15 cellular contexts compared by ENCODE assay signal in genomic region chr9:74303945-74304344, GRCh38.
DNase-seq lines count a peak whose midpoint lies in the region; ATAC-seq, FAIRE-seq and TF ChIP-seq lines count a peak whose summit lies in the region.
"Had no signal": no experiment of that assay in that cellular context is flagged by ENCODE, and none has a peak within 500 bp of the region (broad histone marks: within the 10 kb centered on the region; RNA-seq: fewer than 3 reads in every experiment).

No MANE protein-coding gene starts in this region.

- POLR2A ChIA-PET in H1 (lab: Charles Lee; ENCODE audit: partially characterized antibody): no interaction called here

- H3K27ac Mint-ChIP-seq in nephron progenitor cell: no peak overlapping the region
- H3K27ac Mint-ChIP-seq: CD8-positive, alpha-beta memory T cell had no signal

- H3K23ac ChIP-seq in H1 (ENCODE audit: insufficient read length): no peak overlapping the region

- no peaks in the 10 kb centered on the region for H3K9me3 Mint-ChIP-seq in nephron progenitor cell

- H4K91ac ChIP-seq in H1 (replicated peaks; ENCODE audit: insufficient read length, low read length): peak overlapping the region; percentile 63

- H3K4me1 Mint-ChIP-seq in nephron progenitor cell: peaks cover 7% of the 10 kb centered on the region
- H3K4me1 Mint-ChIP-seq: CD8-positive, alpha-beta memory T cell had no signal

- H3K23me2 ChIP-seq in H1 (ENCODE audit: low read depth, low read length): no peaks in the 10 kb centered on the region

- H2AK5ac ChIP-seq in H1 (ENCODE audit: low read depth, low read length): no peak overlapping the region; the same call in 1 of the 2 replicates

- H3K4me2 ChIP-seq in H1 (ENCODE audit: insufficient read depth in 1 of 2, low read depth in 2 of 2, low read length in 2 of 2) (peak overlapping the region in 1 of 2 experiments; percentile 23; a peak in 2 of 4 replicates), Karpas-422 (ENCODE audit: low read depth, low read length, poor library complexity, severe bottlenecking) (no peak overlapping the region)
- H3K4me2 ChIP-seq: BLaER1 had no signal

- H3K27ac ChIP-seq in cardiac muscle cell (peak overlapping the region; percentile 26), H1 (ENCODE audit: low read depth, low read length) (0 out of 2 replicates have a peak overlapping the region, but pooled peaks have one; percentile 43), Karpas-422 (ENCODE audit: low read length) (no peak overlapping the region)
- H3K27ac ChIP-seq: BLaER1 had no signal

- no peak overlapping the region for H2AFZ ChIP-seq in H1 (ENCODE audit: low read length)
- no peak overlapping the region for H2AFZ ChIP-seq in Karpas-422 (ENCODE audit: low read length)

- 84% methylated on average over 6 of the region's 6 CpGs; no CpG with 5 or more reads in 1 of the 2 experiments for WGBS in H1 (ENCODE audit: extremely low coverage in 1 of 2, insufficient coverage in 1 of 2, insufficient read length in 1 of 2, insufficient replicate concordance in 2 of 2, low coverage in 1 of 2, low lambda C conversion rate in 2 of 2, missing lambda C conversion rate in 1 of 2), 2 experiments

- no peak overlapping the region for H3K9ac ChIP-seq in H1 (replicated peaks in 1 of 4; ENCODE audit: extremely low read depth in 1 of 4, low read depth in 3 of 4, low read length in 3 of 4)
- H3K9ac ChIP-seq in Karpas-422 (ENCODE audit: low read length): no peak overlapping the region
- H3K9ac ChIP-seq: BLaER1 had no signal

- no peak for TF ChIP-seq RAD21 in H1 (IDR thresholded peaks at IDR 0.05 in 1 of 2, conservative IDR thresholded peaks at IDR 0.05 in 1 of 2; ENCODE audit: low read depth in 2 of 2, low read length in 2 of 2)

- no peaks in the 10 kb centered on the region for H3K36me3 Mint-ChIP-seq in nephron progenitor cell (ENCODE audit: low read depth)
- H3K36me3 Mint-ChIP-seq: CD8-positive, alpha-beta memory T cell had no signal

- H3K9me2 ChIP-seq in Karpas-422 (replicated peaks; ENCODE audit: insufficient read depth, low read length): no peaks in the 10 kb centered on the region

- H3K27me3 ChIP-seq in cardiac muscle cell (no peaks in the 10 kb centered on the region), H1 (replicated peaks in 1 of 4; ENCODE audit: control insufficient read depth in 3 of 4, extremely low read depth in 1 of 4, insufficient read depth in 3 of 4, low read length in 3 of 4) (no peaks in the 10 kb centered on the region), Karpas-422 (ENCODE audit: low read length) (no peaks in the 10 kb centered on the region)
- H3K27me3 ChIP-seq: BLaER1 had no signal

- CTCF ChIA-PET in H1 (lab: Charles Lee; ENCODE audit: partially characterized antibody): interaction anchor here (1.5 kb wide), 1 partner anchor 20 kb away, joined by 3 read pairs; no protein-coding TSS in a partner anchor

- peak overlapping the region; percentile 73 for H2BK120ac ChIP-seq in H1 (replicated peaks; ENCODE audit: low read depth, low read length)

- H3K9me3 ChIP-seq in cardiac muscle cell (ENCODE audit: low read depth) (no peaks in the 10 kb centered on the region), H1 (ENCODE audit: insufficient read depth in 2 of 2, low read depth in 1 of 2, low read length in 1 of 2) (no peaks in the 10 kb centered on the region), Karpas-422 (ENCODE audit: low read length) (no peaks in the 10 kb centered on the region; the same call in 1 of the 2 replicates)
- H3K9me3 ChIP-seq: Caco-2 had no signal

- H3K4ac ChIP-seq in H1 (replicated peaks; ENCODE audit: insufficient read length, low read depth, low read length): no peak overlapping the region

- H3K4me3 ChIP-seq in cardiac muscle cell (no peak overlapping the region), H1 (ENCODE audit: extremely low read depth in 1 of 4, insufficient read depth in 2 of 4, low read depth in 3 of 4, low read length in 4 of 4) (no peak overlapping the region), Karpas-422 (ENCODE audit: low read length) (no peak overlapping the region)
- H3K4me3 ChIP-seq: BLaER1 had no signal

- peak overlapping the region; percentile 84; the same call in 1 of the 2 replicates for H2BK20ac ChIP-seq in H1 (ENCODE audit: low read length)

- DNase-seq in cardiac muscle cell (ENCODE audit: low read depth in 1 of 2, low spot score in 1 of 2): peak in 1 of 2 donors; percentile 92
- no peak for DNase-seq in Right ventricle myocardium inferior (ENCODE audit: missing footprints)
- DNase-seq in H1 (ENCODE audit: low read depth in 1 of 2, low spot score in 2 of 2): no peak
- DNase-seq in nephron progenitor cell: peak; percentile 43
- DNase-seq in NCI-H128 (lab: John Stamatoyannopoulos, UW; ENCODE audit: unreplicated experiment): no peak
- DNase-seq in activated CD4-positive, CD25-positive, alpha-beta regulatory T cell (lab: John Stamatoyannopoulos, UW): no peak
- no peak for DNase-seq in Karpas-422
- DNase-seq: 8988T; AML-193; Caco-2; CD8-positive, alpha-beta memory T cell; DND-41; GF-D8; H7 had no signal

- no peak overlapping the region for H4K8ac ChIP-seq in H1 (ENCODE audit: extremely low read depth, insufficient read depth, low read length)

- H2BK12ac ChIP-seq in H1 (ENCODE audit: low read depth, low read length): peak overlapping the region; percentile 56

- intact Hi-C loops in Right ventricle myocardium inferior (cut with DNase I): no loop called here

- H3K79me1 ChIP-seq in H1 (ENCODE audit: low read depth, low read length): no peaks in the 10 kb centered on the region

- H2BK15ac ChIP-seq in H1 (ENCODE audit: low read length): no peak overlapping the region

- no peaks in the 10 kb centered on the region for H3K36me3 ChIP-seq in cardiac muscle cell
- no peaks in the 10 kb centered on the region for H3K36me3 ChIP-seq in H1 (ENCODE audit: control insufficient read depth in 2 of 4, insufficient read depth in 4 of 4, low read length in 3 of 4)
- no peaks in the 10 kb centered on the region for H3K36me3 ChIP-seq in Karpas-422 (ENCODE audit: insufficient read depth, low read length)

- no peak for TF ChIP-seq POLR2A in H1 (IDR thresholded peaks at IDR 0.05; ENCODE audit: control extremely low read depth in 1 of 2, low read depth in 2 of 2, low read length in 2 of 2)

- no peaks in the 10 kb centered on the region for H3K27me3 Mint-ChIP-seq in nephron progenitor cell (ENCODE audit: low read depth, poor library complexity)
- H3K27me3 Mint-ChIP-seq: CD8-positive, alpha-beta memory T cell had no signal

- no peak overlapping the region for H3K4me3 Mint-ChIP-seq in nephron progenitor cell
- H3K4me3 Mint-ChIP-seq: CD8-positive, alpha-beta memory T cell had no signal

- peak overlapping the region; percentile 91 for H3K18ac ChIP-seq in H1 (ENCODE audit: extremely low read depth, low read length)

- TF ChIP-seq EP300 in H1 (IDR thresholded peaks at IDR 0.05; ENCODE audit: borderline replicate concordance in 1 of 2, low read depth in 2 of 2, low read length in 2 of 2): no peak

- no peak overlapping the region for H3K56ac ChIP-seq in H1 (replicated peaks; ENCODE audit: insufficient read length, low read depth, low read length)

- H4K20me1 ChIP-seq in H1 (replicated peaks in 1 of 2; ENCODE audit: control insufficient read depth in 1 of 2, insufficient read depth in 2 of 2, low read length in 2 of 2): no peaks in the 10 kb centered on the region
- no peaks in the 10 kb centered on the region for H4K20me1 ChIP-seq in Karpas-422 (ENCODE audit: insufficient read depth, low read depth, low read length)
- H4K20me1 ChIP-seq: BLaER1 had no signal

- H3K79me2 ChIP-seq in H1 (ENCODE audit: control insufficient read depth in 1 of 2, insufficient read depth in 2 of 2, low read length in 2 of 2): no peaks in the 10 kb centered on the region
- no peaks in the 10 kb centered on the region for H3K79me2 ChIP-seq in Karpas-422 (ENCODE audit: low read length)

- H3K14ac ChIP-seq in H1 (ENCODE audit: insufficient read length): no peak overlapping the region

- H4K5ac ChIP-seq in H1 (ENCODE audit: insufficient read length, low read depth, low read length): peak overlapping the region; percentile 34

- ATAC-seq in Right ventricle myocardium inferior: no peak

- H2BK5ac ChIP-seq in H1 (ENCODE audit: low read depth, low read length): peak overlapping the region; percentile 62; the same call in 1 of the 2 replicates

- FAIRE-seq in H1 (lab: Jason Lieb, UNC): no peak

- TF ChIP-seq CTCF in cardiac muscle cell (IDR thresholded peaks at IDR 0.05; ENCODE audit: low read depth, low read length) (no peak), H1 (IDR thresholded peaks at IDR 0.05; ENCODE audit: control extremely low read depth in 1 of 3, insufficient read depth in 1 of 3, low read depth in 1 of 3, low read length in 3 of 3) (no peak), nephron progenitor cell (IDR thresholded peaks at IDR 0.05) (no peak)

- peaks cover 5% of the 10 kb centered on the region for H3K4me1 ChIP-seq in cardiac muscle cell (ENCODE audit: low read depth)
- H3K4me1 ChIP-seq in H1 (replicated peaks in 1 of 4; ENCODE audit: control insufficient read depth in 3 of 4, insufficient read depth in 4 of 4, low read length in 3 of 4): peaks cover 0 to 16% (median 2%) of the 10 kb centered on the region in 4 experiments; a peak in 4 of 7 replicates
- H3K4me1 ChIP-seq in Karpas-422 (ENCODE audit: low read length): no peaks in the 10 kb centered on the region
- H3K4me1 ChIP-seq: BLaER1, Caco-2 had no signal

TF ChIP-seq in H1, 55 proteins besides CTCF, POLR2A, EP300 and RAD21:
- 0 out of 2 replicates have a peak, but pooled peaks have one; percentile 35 for TF ChIP-seq MAX (IDR thresholded peaks at IDR 0.05)
- TF ChIP-seq CREB1 (IDR thresholded peaks at IDR 0.05): no peak
- peak; percentile 52 for TF ChIP-seq E2F6 (IDR thresholded peaks at IDR 0.05)
TF ChIP-seq in H1: peak in this region for 2.
